20 cellular contexts compared by ENCODE assay signal in genomic region chrX:8191022-8191421, GRCh38. TPM values are rescaled to one million over a fixed set of nuclear protein-coding genes. Genes with fewer than 3 reads are reported as not detected.
DNase-seq lines count a peak whose midpoint lies in the region; ATAC-seq and TF ChIP-seq lines count a peak whose summit lies in the region.
"Had no signal": no experiment of that assay in that cellular context is flagged by ENCODE, and none has a peak within 500 bp of the region (broad histone marks: within the 10 kb centered on the region; RNA-seq: fewer than 3 reads in every experiment).

No MANE protein-coding gene starts in this region.

- H3K27me3 ChIP-seq in colonic mucosa (no peaks in the 10 kb centered on the region), lung (ENCODE audit: control insufficient read depth, insufficient read depth) (no peaks in the 10 kb centered on the region), adrenal gland (no peaks in the 10 kb centered on the region)
- H3K27me3 ChIP-seq: stomach had no signal

- no peaks in the 10 kb centered on the region for H3K9me3 Mint-ChIP-seq in stimulated activated memory B cell treated with anti-CD40 and anti-IgM and Interleukin-4, amounts not matched to agents 10 μg/mL and 1 μg/mL and 100 μg/mL, for 72 hours
- H3K9me3 Mint-ChIP-seq: activated CD4-positive, alpha-beta T cell treated with anti-CD3 and anti-CD28 coated beads, Interleukin-2, amount 10 ng/mL, durations not matched to agents 7 days and 5 days; nephron had no signal

- no peak overlapping the region for H3K27ac ChIP-seq in colonic mucosa
- no peak overlapping the region for H3K27ac ChIP-seq in lung (ENCODE audit: low read depth in 1 of 2, low read length in 1 of 2)
- H3K27ac ChIP-seq in adrenal gland: no peak overlapping the region
- H3K27ac ChIP-seq: stomach had no signal

- no peaks in the 10 kb centered on the region for H3K36me3 ChIP-seq in colonic mucosa
- H3K36me3 ChIP-seq in lung (ENCODE audit: control insufficient read depth in 2 of 2, insufficient read depth in 2 of 2, low read length in 2 of 2): no peaks in the 10 kb centered on the region
- no peaks in the 10 kb centered on the region for H3K36me3 ChIP-seq in adrenal gland (replicated peaks in 1 of 2)
- H3K36me3 ChIP-seq: stomach had no signal

- in situ Hi-C loops in ACHN (cut with HindIII; ENCODE audit: low pct_ligation_motif_present, low pct_unique_long_range_greater_than_20kb, low sequenced_read_pairs): no loop called here

- H3K9me3 ChIP-seq in colonic mucosa (no peaks in the 10 kb centered on the region), lung (ENCODE audit: control insufficient read depth in 2 of 2, insufficient read depth in 1 of 2, low read length in 1 of 2) (no peaks in the 10 kb centered on the region), adrenal gland (replicated peaks in 1 of 3) (no peaks in the 10 kb centered on the region)
- H3K9me3 ChIP-seq: SK-N-SH had no signal

- DNase-seq in ACHN: peak; percentile 74
- peak; percentile 62 for DNase-seq in LoVo (ENCODE audit: low spot score)
- DNase-seq in colonic mucosa: peak; percentile 73
- DNase-seq in lung (ENCODE audit: low spot score): peak; percentile 57
- no peak for DNase-seq in NCI-H1694 treated with DMSO at 0.1 percent for 48 hours (lab: John Stamatoyannopoulos, UW)
- no peak for DNase-seq in DMS153 (lab: John Stamatoyannopoulos, UW)
- DNase-seq in adrenal gland: no peak
- DNase-seq: activated CD4-positive, alpha-beta T cell treated with anti-CD3 and anti-CD28 coated beads, Interleukin-2, amount 10 ng/mL, durations not matched to agents 7 days and 5 days; activated naive CD4-positive, alpha-beta T cell; aorta; CD4-positive, CD25-positive, alpha-beta regulatory T cell; NCI-H2029; NCI-H524 treated with DMSO at 0.1 percent for 48 hours; SK-N-SH; stomach had no signal

- no peaks in the 10 kb centered on the region for H3K4me1 ChIP-seq in colonic mucosa
- no peaks in the 10 kb centered on the region for H3K4me1 ChIP-seq in lung (ENCODE audit: control insufficient read depth in 2 of 2, insufficient read depth in 2 of 2, low read length in 2 of 2)
- no peaks in the 10 kb centered on the region for H3K4me1 ChIP-seq in adrenal gland (replicated peaks in 1 of 2)
- H3K4me1 ChIP-seq: stomach had no signal

- H3K4me3 ChIP-seq in colonic mucosa (no peak overlapping the region), lung (no peak overlapping the region), adrenal gland (no peak overlapping the region)
- H3K4me3 ChIP-seq: stomach had no signal

- no peaks in the 10 kb centered on the region for H3K4me1 Mint-ChIP-seq in stimulated activated memory B cell treated with anti-CD40 and anti-IgM and Interleukin-4, amounts not matched to agents 10 μg/mL and 1 μg/mL and 100 μg/mL, for 72 hours
- H3K4me1 Mint-ChIP-seq: activated CD4-positive, alpha-beta T cell treated with anti-CD3 and anti-CD28 coated beads, Interleukin-2, amount 10 ng/mL, durations not matched to agents 7 days and 5 days; CD4-positive, CD25-positive, alpha-beta regulatory T cell; nephron had no signal

- 80 to 92% methylated on average over 8 of the region's 8 CpGs for WGBS in lung, 2 donors
- 80 to 95% (median 88%) methylated on average over 6 to 8 of the region's 8 CpGs for WGBS in adrenal gland, 4 donors

- no peak for TF ChIP-seq CTCF in colonic mucosa (IDR thresholded peaks at IDR 0.05)
- TF ChIP-seq CTCF in lung (IDR thresholded peaks at IDR 0.05; ENCODE audit: control extremely low read depth, extremely low read depth): no peak
- no peak for TF ChIP-seq CTCF in adrenal gland (IDR thresholded peaks at IDR 0.05)

- no peak overlapping the region for H3K27ac Mint-ChIP-seq in stimulated activated memory B cell treated with anti-CD40 and anti-IgM and Interleukin-4, amounts not matched to agents 10 μg/mL and 1 μg/mL and 100 μg/mL, for 72 hours
- H3K27ac Mint-ChIP-seq: activated CD4-positive, alpha-beta T cell treated with anti-CD3 and anti-CD28 coated beads, Interleukin-2, amount 10 ng/mL, durations not matched to agents 7 days and 5 days; CD4-positive, CD25-positive, alpha-beta regulatory T cell; nephron had no signal

- no peak overlapping the region for H3K4me3 Mint-ChIP-seq in stimulated activated memory B cell treated with anti-CD40 and anti-IgM and Interleukin-4, amounts not matched to agents 10 μg/mL and 1 μg/mL and 100 μg/mL, for 72 hours
- H3K4me3 Mint-ChIP-seq: activated CD4-positive, alpha-beta T cell treated with anti-CD3 and anti-CD28 coated beads, Interleukin-2, amount 10 ng/mL, durations not matched to agents 7 days and 5 days; CD4-positive, CD25-positive, alpha-beta regulatory T cell; nephron had no signal

- TF ChIP-seq POLR2A in adrenal gland (IDR thresholded peaks at IDR 0.05): no peak

- no peaks in the 10 kb centered on the region for H3K27me3 Mint-ChIP-seq in stimulated activated memory B cell treated with anti-CD40 and anti-IgM and Interleukin-4, amounts not matched to agents 10 μg/mL and 1 μg/mL and 100 μg/mL, for 72 hours
- H3K27me3 Mint-ChIP-seq: activated CD4-positive, alpha-beta T cell treated with anti-CD3 and anti-CD28 coated beads, Interleukin-2, amount 10 ng/mL, durations not matched to agents 7 days and 5 days; CD4-positive, CD25-positive, alpha-beta regulatory T cell had no signal

- no peak overlapping the region for H3K9ac ChIP-seq in colonic mucosa (ENCODE audit: low read depth in 2 of 2, low read length in 2 of 2)
- H3K9ac ChIP-seq: SK-N-SH had no signal

- intact Hi-C loops in colonic mucosa (cut with DNase I): no loop called here
- intact Hi-C loops in adrenal gland (cut with DNase I): no loop called here

- ATAC-seq in lung (ENCODE audit: insufficient read depth, low FRiP score): peak; percentile 81
- ATAC-seq in stimulated activated memory B cell treated with anti-CD40 and anti-IgM and Interleukin-4, amounts not matched to agents 10 μg/mL and 1 μg/mL and 100 μg/mL, for 72 hours: no peak

- no peaks in the 10 kb centered on the region for H3K36me3 Mint-ChIP-seq in stimulated activated memory B cell treated with anti-CD40 and anti-IgM and Interleukin-4, amounts not matched to agents 10 μg/mL and 1 μg/mL and 100 μg/mL, for 72 hours
- H3K36me3 Mint-ChIP-seq: CD4-positive, CD25-positive, alpha-beta regulatory T cell had no signal

RNA-seq across cellular contexts. Expression of gene VCX2, which starts 20.0 kb away (rescaled TPM):
- total RNA-seq in colonic mucosa (not detected), lung (not detected), adrenal gland (not detected)
- polyA plus RNA-seq in lung (not detected), adrenal gland (not detected)
- total RNA-seq: activated CD4-positive, alpha-beta T cell treated with anti-CD3 and anti-CD28 coated beads, Interleukin-2, amount 10 ng/mL, durations not matched to agents 7 days and 5 days; aorta; CD4-positive, CD25-positive, alpha-beta regulatory T cell; frontal cortex; lung microvascular endothelial cell; OCI-LY7; stomach had no signal
- polyA plus RNA-seq: aorta; CD4-positive, CD25-positive, alpha-beta regulatory T cell; SK-N-SH; stomach had no signal

Comparison
In these comparisons a context has a peak if more than half of its experiments do, and no peak if none do; other contexts are left out.
1. DNase-seq: peak in ACHN (single experiment), LoVo (single experiment), colonic mucosa (single experiment) and lung (single experiment); none in NCI-H1694 treated with DMSO at 0.1 percent for 48 hours (single experiment), DMS153 (single experiment) and adrenal gland (0 of 7).